20 cellular contexts compared by ENCODE assay signal in genomic region chr1:214103778-214104177, GRCh38.
"Had no signal": no experiment of that assay in that cellular context is flagged by ENCODE, and none has a peak within 500 bp of the region (broad histone marks: within the 10 kb centered on the region; RNA-seq: fewer than 3 reads in every experiment).

No MANE protein-coding gene starts in this region.

- H3K4me2 ChIP-seq: KMS-11 had no signal

- H3K27me3 ChIP-seq: SJSA1 had no signal

- H3K27ac Mint-ChIP-seq: IgD-negative memory B cell had no signal

- H3K36me3 ChIP-seq: SJSA1 had no signal

- H3K4me1 Mint-ChIP-seq: IgD-negative memory B cell had no signal

- H3K27ac ChIP-seq: KMS-11, SJSA1, SK-N-MC had no signal

- ATAC-seq: K562, Panc1, Right ventricle myocardium inferior had no signal

- H3K4me3 ChIP-seq: K562, SJSA1, SK-N-MC had no signal

- H3K9ac ChIP-seq: KMS-11 had no signal

- H3K4me3 Mint-ChIP-seq: IgD-negative memory B cell had no signal

- H3K9me3 ChIP-seq: SJSA1 had no signal

- DNase-seq: Kasumi-1, MM.1S, NCI-H1092 treated with DMSO at 0.1 percent for 48 hours, NCI-H1436, NCI-H187 treated with DMSO at 0.1 percent for 48 hours, NCI-H2029 treated with DMSO at 0.1 percent for 48 hours, NCI-H2107, NCI-H226, NCI-H446, NCI-H510A, NCI-H524 treated with DMSO at 0.1 percent for 48 hours, NCI-H69, SIG-M5 had no signal

- H3K36me3 Mint-ChIP-seq: IgD-negative memory B cell had no signal
